2 cellular contexts compared by ENCODE assay signal in the genomic region with DNA sequence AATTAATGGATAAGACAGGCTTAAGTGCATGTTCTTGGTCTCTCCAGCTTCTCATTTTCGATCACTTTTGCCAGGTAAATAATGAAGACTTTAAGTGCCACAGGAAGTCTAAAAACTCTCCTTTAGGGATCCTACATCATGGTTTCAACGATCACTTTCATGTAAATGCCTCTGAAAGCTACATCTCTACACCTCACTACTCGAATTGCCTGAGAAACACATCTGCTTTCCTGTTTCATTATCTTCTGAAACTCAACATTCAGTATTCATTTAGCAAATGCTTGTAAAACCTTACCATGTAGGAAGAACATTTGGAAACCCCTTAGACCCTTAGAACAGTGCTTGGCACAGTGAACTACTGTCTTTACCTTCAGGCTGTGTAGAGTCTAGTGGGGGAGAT.
TF ChIP-seq lines count a peak whose summit lies in the region.

No MANE protein-coding gene starts in this region.

TF ChIP-seq in IMR-90, 13 proteins besides CTCF, POLR2A, EP300 and RAD21:
- TF ChIP-seq CEBPB (IDR thresholded peaks at IDR 0.05; ENCODE audit: low read depth, low read length) (no peak), FOS (IDR thresholded peaks at IDR 0.05; ENCODE audit: low read depth, low read length) (no peak), ELK1 (IDR thresholded peaks at IDR 0.05; ENCODE audit: borderline replicate concordance, low read depth, low read length) (no peak), BHLHE40 (IDR thresholded peaks at IDR 0.05; ENCODE audit: low read depth, low read length) (no peak), SMC3 (IDR thresholded peaks at IDR 0.05; ENCODE audit: low read depth, low read length) (no peak), NFE2L2 (IDR thresholded peaks at IDR 0.05; ENCODE audit: low read depth, low read length) (no peak), RCOR1 (IDR thresholded peaks at IDR 0.05; ENCODE audit: insufficient replicate concordance, low read length) (no peak), CHD1 (IDR thresholded peaks at IDR 0.05; ENCODE audit: low read depth, low read length) (no peak), MAZ (IDR thresholded peaks at IDR 0.05; ENCODE audit: borderline replicate concordance, low read depth, low read length) (no peak), MAFK (IDR thresholded peaks at IDR 0.05; ENCODE audit: low read depth, low read length) (no peak), RFX5 (IDR thresholded peaks at IDR 0.05; ENCODE audit: low read depth, low read length) (no peak), MXI1 (IDR thresholded peaks at IDR 0.05; ENCODE audit: borderline replicate concordance, low read depth, low read length) (no peak)
- TF ChIP-seq, protein P1, sequence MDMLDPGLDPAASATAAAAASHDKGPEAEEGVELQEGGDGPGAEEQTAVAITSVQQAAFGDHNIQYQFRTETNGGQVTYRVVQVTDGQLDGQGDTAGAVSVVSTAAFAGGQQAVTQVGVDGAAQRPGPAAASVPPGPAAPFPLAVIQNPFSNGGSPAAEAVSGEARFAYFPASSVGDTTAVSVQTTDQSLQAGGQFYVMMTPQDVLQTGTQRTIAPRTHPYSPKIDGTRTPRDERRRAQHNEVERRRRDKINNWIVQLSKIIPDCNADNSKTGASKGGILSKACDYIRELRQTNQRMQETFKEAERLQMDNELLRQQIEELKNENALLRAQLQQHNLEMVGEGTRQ (IDR thresholded peaks at IDR 0.05; ENCODE audit: low read depth, low read length) = no peak

TF ChIP-seq in GM12878, 131 proteins besides CTCF, POLR2A, EP300 and RAD21:
- TF ChIP-seq YY1 (IDR thresholded peaks at IDR 0.05; ENCODE audit: low read depth, low read length) (no peak), FOXK2 (IDR thresholded peaks at IDR 0.05) (no peak), BACH1 (IDR thresholded peaks at IDR 0.05; ENCODE audit: borderline replicate concordance) (no peak), NBN (IDR thresholded peaks at IDR 0.05) (no peak), HDAC6 (IDR thresholded peaks at IDR 0.05; ENCODE audit: unreplicated experiment) (no peak), CBX3 (IDR thresholded peaks at IDR 0.05; ENCODE audit: borderline replicate concordance, low read depth) (no peak), JUND (IDR thresholded peaks at IDR 0.05; ENCODE audit: low read depth, low read length) (no peak), NR2F1 (conservative IDR thresholded peaks at IDR 0.05) (no peak), CBFB (IDR thresholded peaks at IDR 0.05; ENCODE audit: low read depth) (no peak), ATF7 (IDR thresholded peaks at IDR 0.05; ENCODE audit: low read depth) (no peak), ATF2 (IDR thresholded peaks at IDR 0.05; ENCODE audit: low read length) (no peak), MTA2 (IDR thresholded peaks at IDR 0.05; ENCODE audit: low read depth) (no peak), KLF5 (IDR thresholded peaks at IDR 0.05; ENCODE audit: partially characterized antibody) (no peak), FOS (IDR thresholded peaks at IDR 0.05; ENCODE audit: borderline replicate concordance, extremely low read depth, insufficient read length) (no peak), MAX (IDR thresholded peaks at IDR 0.05; ENCODE audit: low read depth, low read length) (no peak)
